ENCODE assay signal across 32 cellular contexts in the genomic region with DNA sequence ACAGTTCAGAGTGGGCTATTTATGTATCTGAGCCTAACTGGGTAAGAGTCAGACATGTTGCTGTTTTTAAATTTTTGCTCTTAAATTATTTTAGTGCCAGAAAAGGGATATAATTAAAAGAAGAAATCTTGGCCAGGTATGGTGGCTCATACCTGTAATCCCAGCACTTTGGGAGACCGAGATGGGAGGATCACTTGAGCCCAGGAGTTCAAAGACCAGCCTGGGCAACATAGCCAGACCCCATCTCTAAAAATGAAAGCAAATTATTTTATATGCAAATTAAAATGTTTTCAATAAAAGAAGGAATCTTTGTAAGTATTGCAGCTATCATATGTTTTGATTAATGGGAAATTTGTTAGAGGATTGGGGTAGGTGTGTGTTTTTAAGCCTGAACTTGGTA.
"Had no signal": no experiment of that assay in that cellular context is flagged by ENCODE, and none has a peak within 500 bp of the region (broad histone marks: within the 10 kb centered on the region; RNA-seq: fewer than 3 reads in every experiment).

No MANE protein-coding gene starts in this region.

- H3K9me3 ChIP-seq: ascending aorta, body of pancreas had no signal

- H3K4me3 ChIP-seq: ascending aorta, body of pancreas, SK-N-MC had no signal

- H3K27ac ChIP-seq: ascending aorta, SK-N-MC had no signal

- FAIRE-seq: bronchial epithelial cell, RCC 7860, TTC549 had no signal

- H3K4me3 Mint-ChIP-seq: activated B cell treated with CpG ODN at 0.5 μM for 24 hours; activated CD4-positive, alpha-beta T cell treated with anti-CD3 and anti-CD28 coated beads, Interleukin-2, amount 10 ng/mL, durations not matched to agents 24 days and 14 days; activated naive CD8-positive, alpha-beta T cell treated with anti-CD3 and anti-CD28 coated beads, Interleukin-2, amount 50 U/mL, for 24 hours; activated T-helper 1 cell treated with anti-CD3 and anti-CD28 coated beads, Interleukin-12 subunit alpha, Interleukin-12 subunit beta, Interleukin-2, Interleukin-4 antibody, amounts not matched to agents 30 ng/mL and 10 ng/mL and 1 ng/mL, durations not matched to agents 14 hours and 24 hours and 36 hours; T-cell had no signal

- H3K4me1 Mint-ChIP-seq: activated B cell treated with CpG ODN at 0.5 μM for 24 hours had no signal

- H3K27me3 ChIP-seq: ascending aorta, body of pancreas had no signal

- H3K27me3 Mint-ChIP-seq: activated B cell treated with CpG ODN at 0.5 μM for 24 hours; activated CD4-positive, alpha-beta T cell treated with anti-CD3 and anti-CD28 coated beads, Interleukin-2, amount 10 ng/mL, durations not matched to agents 24 days and 14 days; activated naive CD8-positive, alpha-beta T cell treated with anti-CD3 and anti-CD28 coated beads, Interleukin-2, amount 50 U/mL, for 24 hours; T-cell had no signal

- H3K9me3 Mint-ChIP-seq: activated B cell treated with CpG ODN at 0.5 μM for 24 hours; activated CD4-positive, alpha-beta T cell treated with anti-CD3 and anti-CD28 coated beads, Interleukin-2, amount 10 ng/mL, durations not matched to agents 24 days and 14 days; activated naive CD4-positive, alpha-beta T cell treated with anti-CD3 and anti-CD28 coated beads, Interleukin-2, amount 50 U/mL, for 72 hours; activated naive CD8-positive, alpha-beta T cell treated with anti-CD3 and anti-CD28 coated beads, Interleukin-2, amount 50 U/mL, for 24 hours; activated T-helper 1 cell treated with anti-CD3 and anti-CD28 coated beads, Interleukin-12 subunit alpha, Interleukin-12 subunit beta, Interleukin-2, Interleukin-4 antibody, amounts not matched to agents 30 ng/mL and 10 ng/mL and 1 ng/mL, durations not matched to agents 14 hours and 24 hours and 36 hours; T-cell had no signal

- H3K27ac Mint-ChIP-seq: activated B cell treated with CpG ODN at 0.5 μM for 24 hours; activated CD4-positive, alpha-beta T cell treated with anti-CD3 and anti-CD28 coated beads, Interleukin-2, amount 10 ng/mL, durations not matched to agents 24 days and 14 days; activated naive CD8-positive, alpha-beta T cell treated with anti-CD3 and anti-CD28 coated beads, Interleukin-2, amount 50 U/mL, for 24 hours; activated T-helper 1 cell treated with anti-CD3 and anti-CD28 coated beads, Interleukin-12 subunit alpha, Interleukin-12 subunit beta, Interleukin-2, Interleukin-4 antibody, amounts not matched to agents 30 ng/mL and 10 ng/mL and 1 ng/mL, durations not matched to agents 14 hours and 24 hours and 36 hours had no signal

- DNase-seq: activated B cell treated with CpG ODN at 0.5 μM for 24 hours; activated CD4-positive, alpha-beta T cell treated with anti-CD3 and anti-CD28 coated beads for 1 hour; activated CD4-positive, alpha-beta T cell treated with anti-CD3 and anti-CD28 coated beads, Interleukin-2, amount 10 ng/mL, durations not matched to agents 24 days and 14 days; activated CD4-positive, alpha-beta T cell treated with anti-CD3 and anti-CD28 coated beads, Interleukin-2, amount 50 U/mL, for 48 hours; activated effector memory CD4-positive, alpha-beta T cell treated with anti-CD3 and anti-CD28 coated beads, Interleukin-2, amount 50 U/mL, for 16 hours; activated naive CD4-positive, alpha-beta T cell treated with Interleukin-2 at 50 U/mL for 16 hours; activated naive CD8-positive, alpha-beta T cell treated with anti-CD3 and anti-CD28 coated beads, Interleukin-2, amount 50 U/mL, for 24 hours; amniotic stem cell; central memory CD4-positive, alpha-beta T cell; Karpas-422; MM.1S; NCI-H1105; NCI-H1436; NCI-H1694 treated with DMSO at 0.1 percent for 48 hours; NCI-H2029 treated with DMSO at 0.1 percent for 48 hours; NCI-H345; NCI-H510A; NCI-H526 treated with DMSO at 0.1 percent for 48 hours; NCI-H82; NK-92 treated with Interleukin-12 subunit alpha and Interleukin-12 subunit beta, amount 100 ng/mL, for 24 hours; SIG-M5; T-cell; T-helper 2 cell; T1000 had no signal

- ATAC-seq: activated naive CD8-positive, alpha-beta T cell treated with anti-CD3 and anti-CD28 coated beads, Interleukin-2, amount 50 U/mL, for 24 hours; body of pancreas; T-cell had no signal
